Comparison of ENCODE assay signal across 1 cellular context in the genomic region with DNA sequence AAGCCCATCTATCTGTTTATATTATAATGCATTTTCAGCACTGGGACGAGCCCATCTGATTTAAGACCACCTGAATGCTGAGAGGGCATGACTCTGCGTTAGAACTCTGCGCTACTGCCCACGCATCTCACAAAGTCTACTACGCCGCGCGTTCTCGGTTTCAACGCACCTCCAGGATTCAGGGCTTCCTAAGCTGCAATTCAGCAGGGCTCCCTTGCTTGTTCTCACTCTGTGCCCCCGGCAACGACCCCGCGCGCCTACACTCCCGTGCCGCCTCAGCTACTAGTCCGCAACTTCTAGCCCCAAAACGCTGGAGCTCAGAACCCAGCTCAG.
TF ChIP-seq lines count a peak whose summit lies in the region.

No MANE protein-coding gene starts in this region.

TF ChIP-seq in HepG2, 621 proteins besides CTCF, POLR2A, EP300 and RAD21 (continued from another document and continues in another):
- TF ChIP-seq HMGA1 (CRISPR knock-in tag; conservative IDR thresholded peaks at IDR 0.05): no peak
- TF ChIP-seq, protein P1, sequence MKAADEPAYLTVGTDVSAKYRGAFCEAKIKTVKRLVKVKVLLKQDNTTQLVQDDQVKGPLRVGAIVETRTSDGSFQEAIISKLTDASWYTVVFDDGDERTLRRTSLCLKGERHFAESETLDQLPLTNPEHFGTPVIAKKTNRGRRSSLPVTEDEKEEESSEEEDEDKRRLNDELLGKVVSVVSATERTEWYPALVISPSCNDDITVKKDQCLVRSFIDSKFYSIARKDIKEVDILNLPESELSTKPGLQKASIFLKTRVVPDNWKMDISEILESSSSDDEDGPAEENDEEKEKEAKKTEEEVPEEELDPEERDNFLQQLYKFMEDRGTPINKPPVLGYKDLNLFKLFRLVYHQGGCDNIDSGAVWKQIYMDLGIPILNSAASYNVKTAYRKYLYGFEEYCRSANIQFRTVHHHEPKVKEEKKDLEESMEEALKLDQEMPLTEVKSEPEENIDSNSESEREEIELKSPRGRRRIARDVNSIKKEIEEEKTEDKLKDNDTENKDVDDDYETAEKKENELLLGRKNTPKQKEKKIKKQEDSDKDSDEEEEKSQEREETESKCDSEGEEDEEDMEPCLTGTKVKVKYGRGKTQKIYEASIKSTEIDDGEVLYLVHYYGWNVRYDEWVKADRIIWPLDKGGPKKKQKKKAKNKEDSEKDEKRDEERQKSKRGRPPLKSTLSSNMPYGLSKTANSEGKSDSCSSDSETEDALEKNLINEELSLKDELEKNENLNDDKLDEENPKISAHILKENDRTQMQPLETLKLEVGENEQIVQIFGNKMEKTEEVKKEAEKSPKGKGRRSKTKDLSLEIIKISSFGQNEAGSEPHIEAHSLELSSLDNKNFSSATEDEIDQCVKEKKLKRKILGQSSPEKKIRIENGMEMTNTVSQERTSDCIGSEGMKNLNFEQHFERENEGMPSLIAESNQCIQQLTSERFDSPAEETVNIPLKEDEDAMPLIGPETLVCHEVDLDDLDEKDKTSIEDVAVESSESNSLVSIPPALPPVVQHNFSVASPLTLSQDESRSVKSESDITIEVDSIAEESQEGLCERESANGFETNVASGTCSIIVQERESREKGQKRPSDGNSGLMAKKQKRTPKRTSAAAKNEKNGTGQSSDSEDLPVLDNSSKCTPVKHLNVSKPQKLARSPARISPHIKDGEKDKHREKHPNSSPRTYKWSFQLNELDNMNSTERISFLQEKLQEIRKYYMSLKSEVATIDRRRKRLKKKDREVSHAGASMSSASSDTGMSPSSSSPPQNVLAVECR (CRISPR knock-in tag; IDR thresholded peaks at IDR 0.05; ENCODE audit: borderline replicate concordance): no peak
- TF ChIP-seq, protein P2, sequence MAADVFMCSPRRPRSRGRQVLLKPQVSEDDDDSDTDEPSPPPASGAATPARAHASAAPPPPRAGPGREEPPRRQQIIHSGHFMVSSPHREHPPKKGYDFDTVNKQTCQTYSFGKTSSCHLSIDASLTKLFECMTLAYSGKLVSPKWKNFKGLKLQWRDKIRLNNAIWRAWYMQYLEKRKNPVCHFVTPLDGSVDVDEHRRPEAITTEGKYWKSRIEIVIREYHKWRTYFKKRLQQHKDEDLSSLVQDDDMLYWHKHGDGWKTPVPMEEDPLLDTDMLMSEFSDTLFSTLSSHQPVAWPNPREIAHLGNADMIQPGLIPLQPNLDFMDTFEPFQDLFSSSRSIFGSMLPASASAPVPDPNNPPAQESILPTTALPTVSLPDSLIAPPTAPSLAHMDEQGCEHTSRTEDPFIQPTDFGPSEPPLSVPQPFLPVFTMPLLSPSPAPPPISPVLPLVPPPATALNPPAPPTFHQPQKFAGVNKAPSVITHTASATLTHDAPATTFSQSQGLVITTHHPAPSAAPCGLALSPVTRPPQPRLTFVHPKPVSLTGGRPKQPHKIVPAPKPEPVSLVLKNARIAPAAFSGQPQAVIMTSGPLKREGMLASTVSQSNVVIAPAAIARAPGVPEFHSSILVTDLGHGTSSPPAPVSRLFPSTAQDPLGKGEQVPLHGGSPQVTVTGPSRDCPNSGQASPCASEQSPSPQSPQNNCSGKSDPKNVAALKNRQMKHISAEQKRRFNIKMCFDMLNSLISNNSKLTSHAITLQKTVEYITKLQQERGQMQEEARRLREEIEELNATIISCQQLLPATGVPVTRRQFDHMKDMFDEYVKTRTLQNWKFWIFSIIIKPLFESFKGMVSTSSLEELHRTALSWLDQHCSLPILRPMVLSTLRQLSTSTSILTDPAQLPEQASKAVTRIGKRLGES (CRISPR knock-in tag; IDR thresholded peaks at IDR 0.05; ENCODE audit: borderline replicate concordance): no peak
- 0 out of 2 replicates have a peak, but pooled peaks have one; percentile 29 for TF ChIP-seq ZNF891 (CRISPR knock-in tag; IDR thresholded peaks at IDR 0.05)
- no peak for TF ChIP-seq ARNT2 (CRISPR knock-in tag; IDR thresholded peaks at IDR 0.05; ENCODE audit: low read depth)
- TF ChIP-seq ZKSCAN8 (CRISPR knock-in tag; IDR thresholded peaks at IDR 0.05; ENCODE audit: borderline replicate concordance): no peak
- peak; percentile 70; the same call in 1 of the 2 replicates for TF ChIP-seq SALL1 (CRISPR knock-in tag; IDR thresholded peaks at IDR 0.05)
- TF ChIP-seq, protein P3, sequence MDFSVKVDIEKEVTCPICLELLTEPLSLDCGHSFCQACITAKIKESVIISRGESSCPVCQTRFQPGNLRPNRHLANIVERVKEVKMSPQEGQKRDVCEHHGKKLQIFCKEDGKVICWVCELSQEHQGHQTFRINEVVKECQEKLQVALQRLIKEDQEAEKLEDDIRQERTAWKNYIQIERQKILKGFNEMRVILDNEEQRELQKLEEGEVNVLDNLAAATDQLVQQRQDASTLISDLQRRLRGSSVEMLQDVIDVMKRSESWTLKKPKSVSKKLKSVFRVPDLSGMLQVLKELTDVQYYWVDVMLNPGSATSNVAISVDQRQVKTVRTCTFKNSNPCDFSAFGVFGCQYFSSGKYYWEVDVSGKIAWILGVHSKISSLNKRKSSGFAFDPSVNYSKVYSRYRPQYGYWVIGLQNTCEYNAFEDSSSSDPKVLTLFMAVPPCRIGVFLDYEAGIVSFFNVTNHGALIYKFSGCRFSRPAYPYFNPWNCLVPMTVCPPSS (IDR thresholded peaks at IDR 0.05): no peak
- TF ChIP-seq ZNF468 (CRISPR knock-in tag; IDR thresholded peaks at IDR 0.05): no peak
- TF ChIP-seq SRY (CRISPR knock-in tag; IDR thresholded peaks at IDR 0.05): 0 out of 2 replicates have a peak, but pooled peaks have one; percentile 23
- no peak for TF ChIP-seq SMAD3 (CRISPR knock-in tag; IDR thresholded peaks at IDR 0.05)
- no peak for TF ChIP-seq KMT2B (CRISPR knock-in tag; IDR thresholded peaks at IDR 0.05)
- TF ChIP-seq, protein P4, sequence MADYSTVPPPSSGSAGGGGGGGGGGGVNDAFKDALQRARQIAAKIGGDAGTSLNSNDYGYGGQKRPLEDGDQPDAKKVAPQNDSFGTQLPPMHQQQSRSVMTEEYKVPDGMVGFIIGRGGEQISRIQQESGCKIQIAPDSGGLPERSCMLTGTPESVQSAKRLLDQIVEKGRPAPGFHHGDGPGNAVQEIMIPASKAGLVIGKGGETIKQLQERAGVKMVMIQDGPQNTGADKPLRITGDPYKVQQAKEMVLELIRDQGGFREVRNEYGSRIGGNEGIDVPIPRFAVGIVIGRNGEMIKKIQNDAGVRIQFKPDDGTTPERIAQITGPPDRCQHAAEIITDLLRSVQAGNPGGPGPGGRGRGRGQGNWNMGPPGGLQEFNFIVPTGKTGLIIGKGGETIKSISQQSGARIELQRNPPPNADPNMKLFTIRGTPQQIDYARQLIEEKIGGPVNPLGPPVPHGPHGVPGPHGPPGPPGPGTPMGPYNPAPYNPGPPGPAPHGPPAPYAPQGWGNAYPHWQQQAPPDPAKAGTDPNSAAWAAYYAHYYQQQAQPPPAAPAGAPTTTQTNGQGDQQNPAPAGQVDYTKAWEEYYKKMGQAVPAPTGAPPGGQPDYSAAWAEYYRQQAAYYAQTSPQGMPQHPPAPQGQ (CRISPR knock-in tag; IDR thresholded peaks at IDR 0.05; ENCODE audit: borderline replicate concordance): no peak
- TF ChIP-seq, protein P5, sequence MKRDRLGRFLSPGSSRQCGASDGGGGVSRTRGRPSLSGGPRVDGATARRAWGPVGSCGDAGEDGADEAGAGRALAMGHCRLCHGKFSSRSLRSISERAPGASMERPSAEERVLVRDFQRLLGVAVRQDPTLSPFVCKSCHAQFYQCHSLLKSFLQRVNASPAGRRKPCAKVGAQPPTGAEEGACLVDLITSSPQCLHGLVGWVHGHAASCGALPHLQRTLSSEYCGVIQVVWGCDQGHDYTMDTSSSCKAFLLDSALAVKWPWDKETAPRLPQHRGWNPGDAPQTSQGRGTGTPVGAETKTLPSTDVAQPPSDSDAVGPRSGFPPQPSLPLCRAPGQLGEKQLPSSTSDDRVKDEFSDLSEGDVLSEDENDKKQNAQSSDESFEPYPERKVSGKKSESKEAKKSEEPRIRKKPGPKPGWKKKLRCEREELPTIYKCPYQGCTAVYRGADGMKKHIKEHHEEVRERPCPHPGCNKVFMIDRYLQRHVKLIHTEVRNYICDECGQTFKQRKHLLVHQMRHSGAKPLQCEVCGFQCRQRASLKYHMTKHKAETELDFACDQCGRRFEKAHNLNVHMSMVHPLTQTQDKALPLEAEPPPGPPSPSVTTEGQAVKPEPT (CRISPR knock-in tag; IDR thresholded peaks at IDR 0.05; ENCODE audit: low read depth): no peak
- no peak for TF ChIP-seq SMAD1 (CRISPR knock-in tag; IDR thresholded peaks at IDR 0.05; ENCODE audit: borderline replicate concordance, low read depth)
- TF ChIP-seq, protein P6, sequence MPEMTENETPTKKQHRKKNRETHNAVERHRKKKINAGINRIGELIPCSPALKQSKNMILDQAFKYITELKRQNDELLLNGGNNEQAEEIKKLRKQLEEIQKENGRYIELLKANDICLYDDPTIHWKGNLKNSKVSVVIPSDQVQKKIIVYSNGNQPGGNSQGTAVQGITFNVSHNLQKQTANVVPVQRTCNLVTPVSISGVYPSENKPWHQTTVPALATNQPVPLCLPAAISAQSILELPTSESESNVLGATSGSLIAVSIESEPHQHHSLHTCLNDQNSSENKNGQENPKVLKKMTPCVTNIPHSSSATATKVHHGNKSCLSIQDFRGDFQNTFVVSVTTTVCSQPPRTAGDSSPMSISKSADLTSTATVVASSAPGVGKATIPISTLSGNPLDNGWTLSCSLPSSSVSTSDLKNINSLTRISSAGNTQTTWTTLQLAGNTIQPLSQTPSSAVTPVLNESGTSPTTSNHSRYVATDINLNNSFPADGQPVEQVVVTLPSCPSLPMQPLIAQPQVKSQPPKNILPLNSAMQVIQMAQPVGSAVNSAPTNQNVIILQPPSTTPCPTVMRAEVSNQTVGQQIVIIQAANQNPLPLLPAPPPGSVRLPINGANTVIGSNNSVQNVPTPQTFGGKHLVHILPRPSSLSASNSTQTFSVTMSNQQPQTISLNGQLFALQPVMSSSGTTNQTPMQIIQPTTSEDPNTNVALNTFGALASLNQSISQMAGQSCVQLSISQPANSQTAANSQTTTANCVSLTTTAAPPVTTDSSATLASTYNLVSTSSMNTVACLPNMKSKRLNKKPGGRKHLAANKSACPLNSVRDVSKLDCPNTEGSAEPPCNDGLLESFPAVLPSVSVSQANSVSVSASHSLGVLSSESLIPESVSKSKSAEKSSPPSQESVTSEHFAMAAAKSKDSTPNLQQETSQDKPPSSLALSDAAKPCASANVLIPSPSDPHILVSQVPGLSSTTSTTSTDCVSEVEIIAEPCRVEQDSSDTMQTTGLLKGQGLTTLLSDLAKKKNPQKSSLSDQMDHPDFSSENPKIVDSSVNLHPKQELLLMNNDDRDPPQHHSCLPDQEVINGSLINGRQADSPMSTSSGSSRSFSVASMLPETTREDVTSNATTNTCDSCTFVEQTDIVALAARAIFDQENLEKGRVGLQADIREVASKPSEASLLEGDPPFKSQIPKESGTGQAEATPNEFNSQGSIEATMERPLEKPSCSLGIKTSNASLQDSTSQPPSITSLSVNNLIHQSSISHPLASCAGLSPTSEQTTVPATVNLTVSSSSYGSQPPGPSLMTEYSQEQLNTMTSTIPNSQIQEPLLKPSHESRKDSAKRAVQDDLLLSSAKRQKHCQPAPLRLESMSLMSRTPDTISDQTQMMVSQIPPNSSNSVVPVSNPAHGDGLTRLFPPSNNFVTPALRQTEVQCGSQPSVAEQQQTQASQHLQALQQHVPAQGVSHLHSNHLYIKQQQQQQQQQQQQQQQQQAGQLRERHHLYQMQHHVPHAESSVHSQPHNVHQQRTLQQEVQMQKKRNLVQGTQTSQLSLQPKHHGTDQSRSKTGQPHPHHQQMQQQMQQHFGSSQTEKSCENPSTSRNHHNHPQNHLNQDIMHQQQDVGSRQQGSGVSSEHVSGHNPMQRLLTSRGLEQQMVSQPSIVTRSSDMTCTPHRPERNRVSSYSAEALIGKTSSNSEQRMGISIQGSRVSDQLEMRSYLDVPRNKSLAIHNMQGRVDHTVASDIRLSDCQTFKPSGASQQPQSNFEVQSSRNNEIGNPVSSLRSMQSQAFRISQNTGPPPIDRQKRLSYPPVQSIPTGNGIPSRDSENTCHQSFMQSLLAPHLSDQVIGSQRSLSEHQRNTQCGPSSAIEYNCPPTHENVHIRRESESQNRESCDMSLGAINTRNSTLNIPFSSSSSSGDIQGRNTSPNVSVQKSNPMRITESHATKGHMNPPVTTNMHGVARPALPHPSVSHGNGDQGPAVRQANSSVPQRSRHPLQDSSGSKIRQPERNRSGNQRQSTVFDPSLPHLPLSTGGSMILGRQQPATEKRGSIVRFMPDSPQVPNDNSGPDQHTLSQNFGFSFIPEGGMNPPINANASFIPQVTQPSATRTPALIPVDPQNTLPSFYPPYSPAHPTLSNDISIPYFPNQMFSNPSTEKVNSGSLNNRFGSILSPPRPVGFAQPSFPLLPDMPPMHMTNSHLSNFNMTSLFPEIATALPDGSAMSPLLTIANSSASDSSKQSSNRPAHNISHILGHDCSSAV (CRISPR knock-in tag; IDR thresholded peaks at IDR 0.05; ENCODE audit: borderline replicate concordance): no peak
- no peak for TF ChIP-seq ZNF367 (CRISPR knock-in tag; IDR thresholded peaks at IDR 0.05; ENCODE audit: borderline replicate concordance)
- no peak for TF ChIP-seq PPARG (CRISPR knock-in tag; conservative IDR thresholded peaks at IDR 0.05)
- no peak for TF ChIP-seq SP2 (CRISPR knock-in tag; IDR thresholded peaks at IDR 0.05)
- TF ChIP-seq, protein P7, sequence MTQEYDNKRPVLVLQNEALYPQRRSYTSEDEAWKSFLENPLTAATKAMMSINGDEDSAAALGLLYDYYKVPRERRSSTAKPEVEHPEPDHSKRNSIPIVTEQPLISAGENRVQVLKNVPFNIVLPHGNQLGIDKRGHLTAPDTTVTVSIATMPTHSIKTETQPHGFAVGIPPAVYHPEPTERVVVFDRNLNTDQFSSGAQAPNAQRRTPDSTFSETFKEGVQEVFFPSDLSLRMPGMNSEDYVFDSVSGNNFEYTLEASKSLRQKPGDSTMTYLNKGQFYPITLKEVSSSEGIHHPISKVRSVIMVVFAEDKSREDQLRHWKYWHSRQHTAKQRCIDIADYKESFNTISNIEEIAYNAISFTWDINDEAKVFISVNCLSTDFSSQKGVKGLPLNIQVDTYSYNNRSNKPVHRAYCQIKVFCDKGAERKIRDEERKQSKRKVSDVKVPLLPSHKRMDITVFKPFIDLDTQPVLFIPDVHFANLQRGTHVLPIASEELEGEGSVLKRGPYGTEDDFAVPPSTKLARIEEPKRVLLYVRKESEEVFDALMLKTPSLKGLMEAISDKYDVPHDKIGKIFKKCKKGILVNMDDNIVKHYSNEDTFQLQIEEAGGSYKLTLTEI (CRISPR knock-in tag; conservative IDR thresholded peaks at IDR 0.05): no peak
- no peak for TF ChIP-seq HES4 (CRISPR knock-in tag; IDR thresholded peaks at IDR 0.05; ENCODE audit: borderline replicate concordance)
- TF ChIP-seq HDAC1 (CRISPR knock-in tag; IDR thresholded peaks at IDR 0.05): peak; percentile 53; the same call in 1 of the 2 replicates
- TF ChIP-seq KLF12 (CRISPR knock-in tag; IDR thresholded peaks at IDR 0.05; ENCODE audit: borderline replicate concordance): no peak
- no peak for TF ChIP-seq SOX6 (IDR thresholded peaks at IDR 0.05)
- TF ChIP-seq SOX6 (CRISPR knock-in tag; IDR thresholded peaks at IDR 0.05): peak; percentile 59
- no peak for TF ChIP-seq ZNF282 (IDR thresholded peaks at IDR 0.05; ENCODE audit: partially characterized antibody)
- no peak for TF ChIP-seq NCOR1 (IDR thresholded peaks at IDR 0.05; ENCODE audit: borderline replicate concordance, low read length)
- no peak for TF ChIP-seq ZNF737 (CRISPR knock-in tag; IDR thresholded peaks at IDR 0.05; ENCODE audit: borderline replicate concordance)
- TF ChIP-seq HDAC6 (IDR thresholded peaks at IDR 0.05; ENCODE audit: low read depth, low read length): no peak
- TF ChIP-seq ZNF607 (CRISPR knock-in tag; IDR thresholded peaks at IDR 0.05; ENCODE audit: borderline replicate concordance): no peak
- no peak for TF ChIP-seq ZNF446 (CRISPR knock-in tag; IDR thresholded peaks at IDR 0.05)
